ENCODE assay signal across 22 cellular contexts in the genomic region with DNA sequence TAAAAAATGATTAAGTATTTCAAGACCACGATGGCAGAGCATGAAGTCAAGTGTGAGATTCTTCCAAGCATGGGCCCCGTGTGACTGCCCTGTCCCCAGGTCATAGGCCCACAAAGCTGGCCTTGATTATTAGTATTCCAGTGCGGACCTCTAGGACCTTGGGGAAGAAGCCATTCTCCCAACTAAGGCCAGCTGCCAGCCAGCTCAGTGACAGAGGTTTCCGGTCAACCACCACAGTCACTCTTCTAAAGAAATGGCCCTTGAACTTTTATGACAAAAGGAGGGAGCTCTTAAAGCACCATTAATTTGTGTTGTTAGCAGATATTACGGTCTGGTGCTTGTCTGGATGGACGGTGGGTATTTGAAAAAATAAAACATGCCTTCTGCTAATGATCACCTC. TPM values are rescaled to one million over a fixed set of nuclear protein-coding genes. Genes with fewer than 3 reads are reported as not detected.
"Had no signal": no experiment of that assay in that cellular context is flagged by ENCODE, and none has a peak within 500 bp of the region (broad histone marks: within the 10 kb centered on the region; RNA-seq: fewer than 3 reads in every experiment).

No MANE protein-coding gene starts in this region.

- H3K9me3 ChIP-seq: colonic mucosa, ovary, right atrium auricular region, sigmoid colon, stomach, thoracic aorta, transverse colon had no signal

- H3K9me3 Mint-ChIP-seq: naive thymus-derived CD4-positive, alpha-beta T cell had no signal

- H3K79me2 ChIP-seq: hepatocyte had no signal

- H3K4me2 ChIP-seq: hepatocyte had no signal

- H3K4me1 ChIP-seq: colonic mucosa had no signal

- DNase-seq: colonic mucosa; dermis blood vessel endothelial cell; erythroblast; foreskin melanocyte; head of caudate nucleus; kidney; left cardiac atrium; left ventricle myocardium superior; naive thymus-derived CD4-positive, alpha-beta T cell; ovary; sigmoid colon; stimulated activated CD4-positive, alpha-beta T cell treated with anti-CD3 and anti-CD28 coated beads, Interleukin-12 subunit alpha, Interleukin-12 subunit beta, amount 100 ng/mL, for 4 hours; stimulated activated naive CD4-positive, alpha-beta T cell; stomach; substantia nigra; transverse colon had no signal

- H2AFZ ChIP-seq: hepatocyte had no signal

- H3K4me3 Mint-ChIP-seq: naive thymus-derived CD4-positive, alpha-beta T cell had no signal

- H3K4me3 ChIP-seq: colonic mucosa, hepatocyte, ovary, right atrium auricular region, sigmoid colon, skin epidermis, stomach, thoracic aorta, transverse colon had no signal

- H3K36me3 Mint-ChIP-seq: naive thymus-derived CD4-positive, alpha-beta T cell had no signal

- H3K27me3 ChIP-seq: colonic mucosa, hepatocyte, ovary, right atrium auricular region, sigmoid colon, transverse colon had no signal

- H3K27ac ChIP-seq: colonic mucosa, hepatocyte, ovary, right atrium auricular region, sigmoid colon, skin epidermis, stomach, thoracic aorta, transverse colon had no signal

- H3K27ac Mint-ChIP-seq: naive thymus-derived CD4-positive, alpha-beta T cell had no signal

- H3K36me3 ChIP-seq: ovary, right atrium auricular region, sigmoid colon, thoracic aorta had no signal

- ATAC-seq: left cardiac atrium; left ventricle myocardium superior; naive thymus-derived CD4-positive, alpha-beta T cell had no signal

RNA-seq across cellular contexts. Expression of a gene that starts 28.0 kb away (rescaled TPM):
- total RNA-seq: left cardiac atrium; left ventricle myocardium superior; mononuclear cell; naive thymus-derived CD4-positive, alpha-beta T cell; posterior vena cava; right atrium auricular region; thoracic aorta had no signal
